Comparison of ENCODE assay signal across 11 cellular contexts in the genomic region with DNA sequence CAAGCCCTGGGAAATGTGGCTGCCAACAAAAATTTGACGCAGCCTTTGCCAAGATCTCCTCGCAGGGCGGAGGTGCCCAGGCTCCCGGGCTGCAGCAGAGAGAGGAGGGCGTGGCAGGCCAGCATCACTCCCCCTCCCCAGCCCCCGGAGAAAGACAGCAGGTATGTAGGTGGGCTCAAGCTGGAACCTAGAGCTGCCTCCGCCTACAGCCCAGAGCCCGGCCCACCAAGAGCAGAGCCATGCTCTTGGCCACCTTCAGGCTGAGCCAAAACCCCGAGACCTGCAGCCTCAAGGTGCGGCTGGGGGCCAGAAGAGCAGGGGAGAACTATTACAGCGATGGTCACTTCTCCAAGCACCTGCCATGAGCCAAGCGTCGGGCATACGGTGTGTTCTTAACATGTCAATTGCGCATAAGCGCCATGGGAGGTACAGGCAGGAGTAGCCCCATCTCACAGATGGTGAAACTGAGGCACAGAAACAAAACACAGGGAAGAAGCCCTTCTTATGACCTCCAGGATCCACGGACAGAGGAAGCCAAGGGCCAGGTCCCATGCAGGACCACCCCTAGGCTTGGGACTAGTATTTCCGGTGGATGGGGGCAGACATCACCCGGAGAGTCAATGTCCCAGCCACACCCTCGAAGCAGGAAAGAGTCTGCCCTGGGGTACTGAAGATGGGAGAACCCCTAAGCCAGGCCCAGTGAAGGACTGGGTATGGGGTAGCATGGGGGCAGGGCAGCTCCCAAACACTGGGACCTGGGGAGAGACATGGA.
A peak's percentile ranks its signal among the peaks of the same experiment; 100 is the strongest.
DNase-seq lines count a peak whose midpoint lies in the region; ATAC-seq and TF ChIP-seq lines count a peak whose summit lies in the region.
"Had no signal": no experiment of that assay in that cellular context is flagged by ENCODE, and none has a peak within 500 bp of the region (broad histone marks: within the 10 kb centered on the region; RNA-seq: fewer than 3 reads in every experiment).

No MANE protein-coding gene starts in this region.

- H3K27me3 Mint-ChIP-seq in CD4-positive, alpha-beta memory T cell: no peaks in the 10 kb centered on the region
- no peaks in the 10 kb centered on the region for H3K27me3 Mint-ChIP-seq in T-helper 17 cell
- H3K27me3 Mint-ChIP-seq: activated naive CD4-positive, alpha-beta T cell treated with anti-CD3 and anti-CD28 coated beads, Interleukin-2, amount 50 U/mL, for 24 hours had no signal

- CTCF ChIA-PET in CD4-positive, alpha-beta memory T cell (lab: Charles Lee; ENCODE audit: partially characterized antibody): no interaction called here

- H3K27ac ChIP-seq in CD4-positive, alpha-beta memory T cell (ENCODE audit: low read depth, low read length): peak overlapping the region; percentile 68
- H3K27ac ChIP-seq in right atrium auricular region (peak overlapping the region; percentile 90 to 93), spleen (peak overlapping the region in 7 of 8 donors; percentile 72 to 90 (median 88))

- no peaks in the 10 kb centered on the region for H3K27me3 ChIP-seq in CD4-positive, alpha-beta memory T cell (ENCODE audit: insufficient read depth, low read length)
- no peaks in the 10 kb centered on the region for H3K27me3 ChIP-seq in right atrium auricular region
- no peaks in the 10 kb centered on the region for H3K27me3 ChIP-seq in spleen (replicated peaks in 1 of 7)

- DNase-seq in CD4-positive, alpha-beta memory T cell: no peak
- no peak for DNase-seq in T-helper 17 cell
- DNase-seq in right atrium auricular region (ENCODE audit: low spot score): no peak
- DNase-seq in spleen: peak; percentile 72
- DNase-seq in cerebellar cortex (ENCODE audit: low spot score): no peak
- DNase-seq in OCI-M1 (lab: John Stamatoyannopoulos, UW): no peak
- DNase-seq in NCI-H1105 (lab: John Stamatoyannopoulos, UW): no peak
- DNase-seq: NCI-H1092, NCI-H774 had no signal

- H3K4me1 ChIP-seq in CD4-positive, alpha-beta memory T cell (ENCODE audit: insufficient read depth, low read length): peaks cover 46% of the 10 kb centered on the region
- H3K4me1 ChIP-seq in right atrium auricular region: peaks cover 0 to 53% of the 10 kb centered on the region in 2 donors
- H3K4me1 ChIP-seq in spleen: peaks cover 42 to 72% (median 61%) of the 10 kb centered on the region in 6 donors

- H3K9me3 Mint-ChIP-seq in CD4-positive, alpha-beta memory T cell: no peaks in the 10 kb centered on the region
- H3K9me3 Mint-ChIP-seq: activated naive CD4-positive, alpha-beta T cell treated with anti-CD3 and anti-CD28 coated beads, Interleukin-2, amount 50 U/mL, for 24 hours had no signal

- WGBS in spleen, 5 donors: 81 to 88% (median 86%) methylated on average over 19 to 20 of the region's 20 CpGs

- TF ChIP-seq POLR2A in spleen (IDR thresholded peaks at IDR 0.05): no peak

- H3K36me3 ChIP-seq in CD4-positive, alpha-beta memory T cell (ENCODE audit: insufficient read depth, low read length): peaks cover 4% of the 10 kb centered on the region
- H3K36me3 ChIP-seq in right atrium auricular region: peaks cover 37% of the 10 kb centered on the region
- peaks cover 0 to 67% (median 12%) of the 10 kb centered on the region in 6 donors for H3K36me3 ChIP-seq in spleen

- intact Hi-C loops in CD4-positive, alpha-beta memory T cell (cut with micrococcal nuclease): loop anchor here (10.0 kb wide), 1 partner anchor 306 kb away; no protein-coding TSS in a partner anchor
- intact Hi-C loops in spleen (cut with DNase I; ENCODE audit: low total_unique reads): no loop called here

- no peaks in the 10 kb centered on the region for H3K9me3 ChIP-seq in CD4-positive, alpha-beta memory T cell (ENCODE audit: control insufficient read depth in 1 of 2, low read length in 2 of 2)
- no peaks in the 10 kb centered on the region for H3K9me3 ChIP-seq in T-helper 17 cell (ENCODE audit: control insufficient read depth, low read length, poor library complexity, severe bottlenecking)
- H3K9me3 ChIP-seq in right atrium auricular region: no peaks in the 10 kb centered on the region
- H3K9me3 ChIP-seq in spleen: no peaks in the 10 kb centered on the region

- H3K4me3 Mint-ChIP-seq in CD4-positive, alpha-beta memory T cell: peak overlapping the region in 5 of 8 donors; percentile 32 to 87 (median 55)
- no peak overlapping the region for H3K4me3 Mint-ChIP-seq in T-helper 17 cell

- peaks cover 25 to 70% (median 50%) of the 10 kb centered on the region in 4 donors for H3K4me1 Mint-ChIP-seq in CD4-positive, alpha-beta memory T cell
- peaks cover 40% of the 10 kb centered on the region for H3K4me1 Mint-ChIP-seq in T-helper 17 cell

- H3K4me3 ChIP-seq in CD4-positive, alpha-beta memory T cell (ENCODE audit: low read length in 2 of 2): peak overlapping the region in 1 of 2 donors; percentile 64
- no peak overlapping the region for H3K4me3 ChIP-seq in right atrium auricular region
- no peak overlapping the region for H3K4me3 ChIP-seq in spleen

- peak overlapping the region in 6 of 7 donors; percentile 37 to 92 (median 69) for H3K27ac Mint-ChIP-seq in CD4-positive, alpha-beta memory T cell
- peak overlapping the region; percentile 72 for H3K27ac Mint-ChIP-seq in T-helper 17 cell
- H3K27ac Mint-ChIP-seq: activated naive CD4-positive, alpha-beta T cell treated with anti-CD3 and anti-CD28 coated beads, Interleukin-2, amount 50 U/mL, for 24 hours had no signal

- TF ChIP-seq CTCF in right atrium auricular region (IDR thresholded peaks at IDR 0.05) (no peak), spleen (IDR thresholded peaks at IDR 0.05 in 8 of 11, conservative IDR thresholded peaks at IDR 0.05 in 3 of 11) (no peak)

- peaks cover 25 to 29% of the 10 kb centered on the region in 2 donors for H3K36me3 Mint-ChIP-seq in CD4-positive, alpha-beta memory T cell
- H3K36me3 Mint-ChIP-seq in T-helper 17 cell (ENCODE audit: low read depth): peaks cover 4% of the 10 kb centered on the region

- ATAC-seq in T-helper 17 cell: no peak
- ATAC-seq in GM21515 (IDR thresholded peaks at IDR 0.05; ENCODE audit: unreplicated experiment): no peak

- POLR2A ChIA-PET in CD4-positive, alpha-beta memory T cell (lab: Charles Lee; ENCODE audit: partially characterized antibody): no interaction called here
